18 cellular contexts compared by ENCODE assay signal in the genomic region with DNA sequence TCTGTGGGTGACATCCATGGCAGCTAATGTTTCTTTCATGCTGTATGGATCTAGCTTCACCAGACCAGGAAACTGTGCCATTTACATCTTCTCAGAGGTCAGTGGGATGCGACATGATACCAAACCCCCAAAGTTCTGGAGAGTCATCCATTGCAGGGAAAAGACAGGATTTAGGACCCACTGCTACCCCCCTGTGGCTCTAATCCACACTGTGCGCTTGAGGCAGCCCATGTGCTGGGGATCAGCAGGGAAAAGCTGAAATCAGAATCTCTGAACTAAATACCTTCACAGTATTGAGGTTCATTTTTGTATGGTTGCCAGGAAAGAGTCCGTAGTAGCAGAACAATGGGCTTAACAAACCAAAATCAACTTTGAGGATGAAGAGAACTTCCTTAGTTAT.
A peak's percentile ranks its signal among the peaks of the same experiment; 100 is the strongest.
DNase-seq lines count a peak whose midpoint lies in the region; ATAC-seq and TF ChIP-seq lines count a peak whose summit lies in the region.
"Had no signal": no experiment of that assay in that cellular context is flagged by ENCODE, and none has a peak within 500 bp of the region (broad histone marks: within the 10 kb centered on the region; RNA-seq: fewer than 3 reads in every experiment).

No MANE protein-coding gene starts in this region.

- H3K27ac ChIP-seq in Panc1 (ENCODE audit: low read length): no peak overlapping the region
- H3K27ac ChIP-seq in neural progenitor cell: no peak overlapping the region
- no peak overlapping the region for H3K27ac ChIP-seq in MM.1S (ENCODE audit: low read length)
- H3K27ac ChIP-seq: coronary artery had no signal

- ATAC-seq in Panc1: peak; percentile 64; the same call in 1 of the 2 replicates

- H3K9me2 ChIP-seq in MM.1S (replicated peaks; ENCODE audit: insufficient read depth, low read length): no peaks in the 10 kb centered on the region

- H3K4me1 ChIP-seq in Panc1 (ENCODE audit: control insufficient read depth, insufficient read depth, low read length): no peaks in the 10 kb centered on the region
- peaks cover 26% of the 10 kb centered on the region for H3K4me1 ChIP-seq in neural progenitor cell
- H3K4me1 ChIP-seq in MM.1S (ENCODE audit: low read length): no peaks in the 10 kb centered on the region

- peak; percentile 24; the same call in 1 of the 2 replicates for TF ChIP-seq CTCF in Panc1 (IDR thresholded peaks at IDR 0.05)
- no peak for TF ChIP-seq CTCF in endothelial cell (IDR thresholded peaks at IDR 0.05; ENCODE audit: unreplicated experiment)
- TF ChIP-seq CTCF in neural progenitor cell (IDR thresholded peaks at IDR 0.05): peak; percentile 36
- no peak for TF ChIP-seq CTCF in MM.1S (IDR thresholded peaks at IDR 0.05; ENCODE audit: low read length)

- H3K27ac Mint-ChIP-seq in endothelial cell (ENCODE audit: unreplicated experiment) (peak overlapping the region; percentile 62), neural progenitor cell (no peak overlapping the region)
- H3K27ac Mint-ChIP-seq: activated CD4-positive, alpha-beta T cell treated with anti-CD3 and anti-CD28 coated beads, Interleukin-2, amount 10 ng/mL, durations not matched to agents 7 days and 5 days; activated naive CD4-positive, alpha-beta T cell treated with anti-CD3 and anti-CD28 coated beads for 36 hours had no signal

- no peaks in the 10 kb centered on the region for H3K9me3 Mint-ChIP-seq in endothelial cell (ENCODE audit: unreplicated experiment)
- no peaks in the 10 kb centered on the region for H3K9me3 Mint-ChIP-seq in neural progenitor cell
- H3K9me3 Mint-ChIP-seq: activated CD4-positive, alpha-beta T cell treated with anti-CD3 and anti-CD28 coated beads, Interleukin-2, amount 10 ng/mL, durations not matched to agents 7 days and 5 days; activated naive CD4-positive, alpha-beta T cell treated with anti-CD3 and anti-CD28 coated beads for 36 hours; CD8-positive, alpha-beta memory T cell had no signal

- H3K4me2 ChIP-seq in neural progenitor cell (no peak overlapping the region), MM.1S (ENCODE audit: low read depth, low read length) (no peak overlapping the region)

- H3K79me2 ChIP-seq in neural progenitor cell (ENCODE audit: low read depth) (no peaks in the 10 kb centered on the region), MM.1S (ENCODE audit: low read length) (no peaks in the 10 kb centered on the region)

- H4K20me1 ChIP-seq in neural progenitor cell (ENCODE audit: low read depth) (no peaks in the 10 kb centered on the region), MM.1S (ENCODE audit: insufficient read depth, low read length) (no peaks in the 10 kb centered on the region)

- in situ Hi-C loops in Panc1 (cut with HindIII; ENCODE audit: low pct_unique_long_range_greater_than_20kb, low sequenced_read_pairs): no loop called here

- H3K36me3 Mint-ChIP-seq in endothelial cell (ENCODE audit: low read depth, unreplicated experiment) (peaks cover 25% of the 10 kb centered on the region), neural progenitor cell (peaks cover 12% of the 10 kb centered on the region)

- H3K4me3 Mint-ChIP-seq in endothelial cell (ENCODE audit: unreplicated experiment): no peak overlapping the region
- no peak overlapping the region for H3K4me3 Mint-ChIP-seq in neural progenitor cell
- H3K4me3 Mint-ChIP-seq: activated CD4-positive, alpha-beta T cell treated with anti-CD3 and anti-CD28 coated beads, Interleukin-2, amount 10 ng/mL, durations not matched to agents 7 days and 5 days; activated naive CD4-positive, alpha-beta T cell treated with anti-CD3 and anti-CD28 coated beads for 36 hours had no signal

- H3F3A ChIP-seq in neural progenitor cell (ENCODE audit: low read depth) (peaks cover 13% of the 10 kb centered on the region), MM.1S (ENCODE audit: insufficient read depth, low read length) (no peaks in the 10 kb centered on the region)

- H3K27me3 Mint-ChIP-seq in endothelial cell (ENCODE audit: unreplicated experiment) (peaks cover 3% of the 10 kb centered on the region), neural progenitor cell (ENCODE audit: insufficient read depth, low read depth) (peaks cover 2% of the 10 kb centered on the region)
- H3K27me3 Mint-ChIP-seq: activated CD4-positive, alpha-beta T cell treated with anti-CD3 and anti-CD28 coated beads, Interleukin-2, amount 10 ng/mL, durations not matched to agents 7 days and 5 days; CD8-positive, alpha-beta memory T cell had no signal

- DNase-seq in NCI-H82 (lab: John Stamatoyannopoulos, UW) (peak; percentile 18), NCI-H82 treated with DMSO at 0.1 percent for 48 hours (lab: John Stamatoyannopoulos, UW; ENCODE audit: unreplicated experiment) (no peak), Panc1 (ENCODE audit: low read depth, low spot score) (no peak), endothelial cell (ENCODE audit: low spot score) (peak; percentile 40), neural progenitor cell (ENCODE audit: low spot score) (peak; percentile 51), MM.1S (no peak), AML-193 (lab: John Stamatoyannopoulos, UW) (no peak)
- no peak for DNase-seq in stimulated activated CD4-positive, alpha-beta T cell treated with anti-CD3 and anti-CD28 coated beads, Interleukin-2, amount 100 ng/mL, for 48 hours
- DNase-seq: 8988T; activated CD4-positive, alpha-beta T cell treated with anti-CD3 and anti-CD28 coated beads, Interleukin-2, amount 10 ng/mL, durations not matched to agents 7 days and 5 days; activated naive CD4-positive, alpha-beta T cell treated with anti-CD3 and anti-CD28 coated beads for 36 hours; CD8-positive, alpha-beta memory T cell; erythroblast; NCI-H2029 treated with DMSO at 0.1 percent for 48 hours; NCI-H510A treated with DMSO at 0.1 percent for 48 hours; retina; SIG-M5 had no signal

- H3K27me3 ChIP-seq in Panc1 (ENCODE audit: control insufficient read depth, insufficient read depth, low read length): no peaks in the 10 kb centered on the region
- no peaks in the 10 kb centered on the region for H3K27me3 ChIP-seq in neural progenitor cell
- no peaks in the 10 kb centered on the region for H3K27me3 ChIP-seq in MM.1S (replicated peaks; ENCODE audit: insufficient read depth, low read length)

- no TSS peak for BruUV-seq in Panc1 (replicated peaks; lab: Mats Ljungman, UMichigan)

- H3K9me3 ChIP-seq in Panc1 (ENCODE audit: control insufficient read depth, insufficient read depth, low read depth, low read length) (no peaks in the 10 kb centered on the region), neural progenitor cell (ENCODE audit: low read depth) (no peaks in the 10 kb centered on the region), MM.1S (replicated peaks; ENCODE audit: insufficient read depth, low read length) (no peaks in the 10 kb centered on the region)

- H3K36me3 ChIP-seq in Panc1 (ENCODE audit: control insufficient read depth, insufficient read depth, low read length) (peaks cover 8% of the 10 kb centered on the region; the same call in 1 of the 2 replicates), neural progenitor cell (no peaks in the 10 kb centered on the region), MM.1S (replicated peaks; ENCODE audit: insufficient read depth, low read length) (no peaks in the 10 kb centered on the region)

- intact Hi-C loops in Panc1 (cut with micrococcal nuclease; ENCODE audit: unreplicated experiment): no loop called here

- H2AFZ ChIP-seq in neural progenitor cell (replicated peaks) (no peak overlapping the region), MM.1S (ENCODE audit: low read length) (no peak overlapping the region)

- peaks cover 37% of the 10 kb centered on the region for H3K4me1 Mint-ChIP-seq in endothelial cell (ENCODE audit: unreplicated experiment)
- peaks cover 24% of the 10 kb centered on the region for H3K4me1 Mint-ChIP-seq in neural progenitor cell
- H3K4me1 Mint-ChIP-seq: activated CD4-positive, alpha-beta T cell treated with anti-CD3 and anti-CD28 coated beads, Interleukin-2, amount 10 ng/mL, durations not matched to agents 7 days and 5 days had no signal

- H3K9ac ChIP-seq in neural progenitor cell (no peak overlapping the region), MM.1S (ENCODE audit: low read length) (no peak overlapping the region)

- CTCF ChIA-PET in Panc1 (lab: Charles Lee): no interaction called here

- H3K4me3 ChIP-seq in Panc1 (ENCODE audit: low read depth in 2 of 2, low read length in 2 of 2) (no peak overlapping the region), neural progenitor cell (no peak overlapping the region), MM.1S (ENCODE audit: low read length) (no peak overlapping the region)
- H3K4me3 ChIP-seq: coronary artery had no signal

- POLR2A ChIA-PET in Panc1 (lab: Charles Lee): interaction anchor here (0.6 kb wide), 1 partner anchor 241 kb away, joined by 3 read pairs; no protein-coding TSS in a partner anchor

Comparison
In these comparisons a context has a peak if more than half of its experiments do, and no peak if none do; other contexts are left out.
1. DNase-seq: peak in NCI-H82 (single experiment), endothelial cell (single experiment) and neural progenitor cell (single experiment); none in NCI-H82 treated with DMSO at 0.1 percent for 48 hours (single experiment), Panc1 (single experiment), stimulated activated CD4-positive, alpha-beta T cell treated with anti-CD3 and anti-CD28 coated beads, Interleukin-2, amount 100 ng/mL, for 48 hours (0 of 2), MM.1S (single experiment) and AML-193 (0 of 2).
2. CTCF ChIP-seq: peak in Panc1 (single experiment) and neural progenitor cell (single experiment); none in endothelial cell (single experiment) and MM.1S (single experiment).